In the genomic region with DNA sequence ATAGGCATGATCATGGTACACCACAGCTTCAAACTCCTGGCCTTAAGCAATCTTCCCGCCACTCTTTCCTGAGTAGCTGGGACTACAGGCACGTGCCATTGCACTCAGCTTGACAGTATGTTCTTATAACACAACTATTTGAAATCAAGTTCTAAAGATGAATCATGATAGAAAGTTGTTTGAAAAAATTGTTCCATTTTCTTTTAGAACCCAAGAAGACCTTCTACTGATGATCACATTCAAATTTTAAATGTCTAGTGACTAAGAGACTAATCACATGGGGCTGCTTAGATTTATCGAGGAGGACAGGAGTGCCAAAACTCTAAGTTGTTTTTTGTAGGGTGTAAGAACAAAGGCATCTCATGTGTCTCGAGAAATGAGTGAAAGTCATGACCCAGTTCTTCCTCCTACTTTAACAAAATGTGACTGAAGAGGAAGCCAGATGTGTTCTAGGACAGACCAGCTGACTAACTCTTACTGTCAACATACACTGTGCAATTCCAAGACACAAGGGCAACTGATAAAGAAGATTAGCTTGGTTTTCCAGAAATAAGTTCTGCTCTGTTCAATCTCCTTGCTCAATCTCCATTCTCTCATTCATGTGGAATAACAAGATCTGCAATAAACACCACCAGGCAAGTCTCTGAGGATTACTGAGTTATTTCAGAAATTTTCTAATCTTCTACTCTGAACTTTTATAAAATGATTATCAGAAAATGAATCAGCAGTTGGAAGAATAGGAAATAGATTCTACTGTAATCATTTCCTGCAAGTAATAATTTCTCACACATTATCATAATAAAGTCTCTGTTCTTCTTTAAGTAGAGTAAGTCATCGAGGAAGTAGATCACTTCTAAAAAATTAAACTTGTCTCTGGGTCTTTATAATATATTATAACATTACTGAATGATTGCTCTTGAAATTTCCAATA, we compare ENCODE assay signal across 1 cellular context.
A peak's percentile ranks its signal among the peaks of the same experiment; 100 is the strongest.
TF ChIP-seq lines count a peak whose summit lies in the region.

No MANE protein-coding gene starts in this region.

TF ChIP-seq in IMR-90, 13 proteins besides CTCF, POLR2A, EP300 and RAD21:
- TF ChIP-seq SMC3 (IDR thresholded peaks at IDR 0.05; ENCODE audit: low read depth, low read length) (no peak), BHLHE40 (IDR thresholded peaks at IDR 0.05; ENCODE audit: low read depth, low read length) (peak; percentile 99), RFX5 (IDR thresholded peaks at IDR 0.05; ENCODE audit: low read depth, low read length) (no peak), RCOR1 (IDR thresholded peaks at IDR 0.05; ENCODE audit: insufficient replicate concordance, low read length) (peak; percentile 68), FOS (IDR thresholded peaks at IDR 0.05; ENCODE audit: low read depth, low read length) (no peak), MXI1 (IDR thresholded peaks at IDR 0.05; ENCODE audit: borderline replicate concordance, low read depth, low read length) (peak; percentile 53; the same call in 1 of the 2 replicates), NFE2L2 (IDR thresholded peaks at IDR 0.05; ENCODE audit: low read depth, low read length) (no peak), CHD1 (IDR thresholded peaks at IDR 0.05; ENCODE audit: low read depth, low read length) (no peak), CEBPB (IDR thresholded peaks at IDR 0.05; ENCODE audit: low read depth, low read length) (peak; percentile 91), MAFK (IDR thresholded peaks at IDR 0.05; ENCODE audit: low read depth, low read length) (no peak), MAZ (IDR thresholded peaks at IDR 0.05; ENCODE audit: borderline replicate concordance, low read depth, low read length) (0 out of 2 replicates have a peak, but pooled peaks have one; percentile 14)
- TF ChIP-seq, protein P1, sequence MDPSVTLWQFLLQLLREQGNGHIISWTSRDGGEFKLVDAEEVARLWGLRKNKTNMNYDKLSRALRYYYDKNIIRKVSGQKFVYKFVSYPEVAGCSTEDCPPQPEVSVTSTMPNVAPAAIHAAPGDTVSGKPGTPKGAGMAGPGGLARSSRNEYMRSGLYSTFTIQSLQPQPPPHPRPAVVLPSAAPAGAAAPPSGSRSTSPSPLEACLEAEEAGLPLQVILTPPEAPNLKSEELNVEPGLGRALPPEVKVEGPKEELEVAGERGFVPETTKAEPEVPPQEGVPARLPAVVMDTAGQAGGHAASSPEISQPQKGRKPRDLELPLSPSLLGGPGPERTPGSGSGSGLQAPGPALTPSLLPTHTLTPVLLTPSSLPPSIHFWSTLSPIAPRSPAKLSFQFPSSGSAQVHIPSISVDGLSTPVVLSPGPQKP (IDR thresholded peaks at IDR 0.05; ENCODE audit: borderline replicate concordance, low read depth, low read length) = no peak
- TF ChIP-seq, protein P2, sequence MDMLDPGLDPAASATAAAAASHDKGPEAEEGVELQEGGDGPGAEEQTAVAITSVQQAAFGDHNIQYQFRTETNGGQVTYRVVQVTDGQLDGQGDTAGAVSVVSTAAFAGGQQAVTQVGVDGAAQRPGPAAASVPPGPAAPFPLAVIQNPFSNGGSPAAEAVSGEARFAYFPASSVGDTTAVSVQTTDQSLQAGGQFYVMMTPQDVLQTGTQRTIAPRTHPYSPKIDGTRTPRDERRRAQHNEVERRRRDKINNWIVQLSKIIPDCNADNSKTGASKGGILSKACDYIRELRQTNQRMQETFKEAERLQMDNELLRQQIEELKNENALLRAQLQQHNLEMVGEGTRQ (IDR thresholded peaks at IDR 0.05; ENCODE audit: low read depth, low read length) = peak; percentile 67
TF ChIP-seq in IMR-90: peak in this region for 6.
